Comparison of ENCODE assay signal across 8 cellular contexts in genomic region chr3:120596116-120596852, GRCh38. TPM values are rescaled to one million over a fixed set of nuclear protein-coding genes. Genes with fewer than 3 reads are reported as not detected.
A peak's percentile ranks its signal among the peaks of the same experiment; 100 is the strongest.
DNase-seq lines count a peak whose midpoint lies in the region; ATAC-seq and TF ChIP-seq lines count a peak whose summit lies in the region.

NDUFB4 (plus strand) TSS chr3:120596336; CDS start chr3:120596360, 24 bp downstream.

- peak within 1 kb of the TSS; percentile 88 for H3K4me3 Mint-ChIP-seq in dendritic cell treated with granulocyte-macrophage colony-stimulating factor and Interleukin-4, amounts not matched to agents 40 ng/mL and 50 ng/mL, for 4 days

- H3K36me3 Mint-ChIP-seq in dendritic cell treated with granulocyte-macrophage colony-stimulating factor and Interleukin-4, amounts not matched to agents 40 ng/mL and 50 ng/mL, for 4 days (ENCODE audit: low read depth): no peaks in the 10 kb centered on the region

- peak within 1 kb of the TSS; percentile 93 for H3K27ac Mint-ChIP-seq in dendritic cell treated with granulocyte-macrophage colony-stimulating factor and Interleukin-4, amounts not matched to agents 40 ng/mL and 50 ng/mL, for 4 days

- H3K27ac ChIP-seq in C4-2B: peak within 1 kb of the TSS; percentile 98

- ATAC-seq in GM19395 (IDR thresholded peaks at IDR 0.05; ENCODE audit: unreplicated experiment) (peak; percentile 93), HG03565 (IDR thresholded peaks at IDR 0.05; ENCODE audit: unreplicated experiment) (peak; percentile 95), left lobe of liver (peak; percentile 98)

- peaks cover 17% of the 10 kb centered on the region for H3K4me1 Mint-ChIP-seq in dendritic cell treated with granulocyte-macrophage colony-stimulating factor and Interleukin-4, amounts not matched to agents 40 ng/mL and 50 ng/mL, for 4 days (ENCODE audit: low read depth)

- H3K27me3 Mint-ChIP-seq in dendritic cell treated with granulocyte-macrophage colony-stimulating factor and Interleukin-4, amounts not matched to agents 40 ng/mL and 50 ng/mL, for 4 days: no peaks in the 10 kb centered on the region

- TF ChIP-seq CTCF in C4-2B (conservative IDR thresholded peaks at IDR 0.05): no peak

- intact Hi-C loops in dendritic cell treated with granulocyte-macrophage colony-stimulating factor and Interleukin-4, amounts not matched to agents 40 ng/mL and 50 ng/mL, for 4 days (cut with micrococcal nuclease): loop anchor here (1.0 to 5.0 kb wide), 2 partner anchors 81 to 146 kb away; partner anchors contain the start of genes GTF2E1 and RABL3

- no peaks in the 10 kb centered on the region for H3K9me3 Mint-ChIP-seq in dendritic cell treated with granulocyte-macrophage colony-stimulating factor and Interleukin-4, amounts not matched to agents 40 ng/mL and 50 ng/mL, for 4 days

- DNase-seq in NCI-H774 (lab: John Stamatoyannopoulos, UW): peak; percentile 88
- DNase-seq in activated CD4-positive, alpha-beta T cell treated with anti-CD3 and anti-CD28 coated beads, Interleukin-2, amount 50 U/mL, for 4 hours: peak; percentile 92 to 95
- peak; percentile 98 for DNase-seq in left lobe of liver (ENCODE audit: low spot score)
- DNase-seq in stimulated activated CD4-positive, alpha-beta T cell treated with anti-CD3 and anti-CD28 coated beads, Interleukin-2, amount 100 ng/mL, for 4 hours (ENCODE audit: low read depth): peak; percentile 95

RNA-seq across cellular contexts. Expression of gene NDUFB4, which starts in this region (rescaled TPM):
- total RNA-seq in left lobe of liver: 65.2 TPM

Comparison
In these comparisons a context has a peak if more than half of its experiments do, and no peak if none do; other contexts are left out.
1. Peak in every context shown above with its lines: DNase-seq, ATAC-seq and H3K27ac ChIP-seq.